ENCODE assay signal across 1 cellular context in the genomic region with DNA sequence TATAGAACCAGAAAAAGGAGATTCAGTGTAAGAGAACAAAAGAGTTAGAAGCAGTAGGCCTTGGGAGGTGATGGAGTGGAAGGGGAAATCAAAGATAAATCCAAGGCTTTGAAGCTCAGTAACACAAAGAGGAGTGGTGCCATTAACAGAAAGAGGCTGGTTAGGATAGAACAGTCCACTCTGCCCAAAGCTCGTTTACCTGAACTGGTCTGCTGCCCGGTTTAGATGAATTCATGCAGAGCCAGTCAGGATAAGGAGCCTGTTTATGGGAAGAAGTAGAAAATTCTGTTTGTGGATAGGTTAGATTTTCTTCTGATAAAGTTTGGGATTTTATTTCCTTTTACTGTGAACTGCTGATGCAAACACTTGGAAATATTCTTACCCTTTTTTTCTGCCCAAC.
TF ChIP-seq lines count a peak whose summit lies in the region.

No MANE protein-coding gene starts in this region.

TF ChIP-seq in HCT116, 20 proteins besides CTCF, POLR2A, EP300 and RAD21 (continued from another document):
- TF ChIP-seq, protein P1, sequence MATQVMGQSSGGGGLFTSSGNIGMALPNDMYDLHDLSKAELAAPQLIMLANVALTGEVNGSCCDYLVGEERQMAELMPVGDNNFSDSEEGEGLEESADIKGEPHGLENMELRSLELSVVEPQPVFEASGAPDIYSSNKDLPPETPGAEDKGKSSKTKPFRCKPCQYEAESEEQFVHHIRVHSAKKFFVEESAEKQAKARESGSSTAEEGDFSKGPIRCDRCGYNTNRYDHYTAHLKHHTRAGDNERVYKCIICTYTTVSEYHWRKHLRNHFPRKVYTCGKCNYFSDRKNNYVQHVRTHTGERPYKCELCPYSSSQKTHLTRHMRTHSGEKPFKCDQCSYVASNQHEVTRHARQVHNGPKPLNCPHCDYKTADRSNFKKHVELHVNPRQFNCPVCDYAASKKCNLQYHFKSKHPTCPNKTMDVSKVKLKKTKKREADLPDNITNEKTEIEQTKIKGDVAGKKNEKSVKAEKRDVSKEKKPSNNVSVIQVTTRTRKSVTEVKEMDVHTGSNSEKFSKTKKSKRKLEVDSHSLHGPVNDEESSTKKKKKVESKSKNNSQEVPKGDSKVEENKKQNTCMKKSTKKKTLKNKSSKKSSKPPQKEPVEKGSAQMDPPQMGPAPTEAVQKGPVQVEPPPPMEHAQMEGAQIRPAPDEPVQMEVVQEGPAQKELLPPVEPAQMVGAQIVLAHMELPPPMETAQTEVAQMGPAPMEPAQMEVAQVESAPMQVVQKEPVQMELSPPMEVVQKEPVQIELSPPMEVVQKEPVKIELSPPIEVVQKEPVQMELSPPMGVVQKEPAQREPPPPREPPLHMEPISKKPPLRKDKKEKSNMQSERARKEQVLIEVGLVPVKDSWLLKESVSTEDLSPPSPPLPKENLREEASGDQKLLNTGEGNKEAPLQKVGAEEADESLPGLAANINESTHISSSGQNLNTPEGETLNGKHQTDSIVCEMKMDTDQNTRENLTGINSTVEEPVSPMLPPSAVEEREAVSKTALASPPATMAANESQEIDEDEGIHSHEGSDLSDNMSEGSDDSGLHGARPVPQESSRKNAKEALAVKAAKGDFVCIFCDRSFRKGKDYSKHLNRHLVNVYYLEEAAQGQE (IDR thresholded peaks at IDR 0.05; ENCODE audit: low read depth): no peak
- TF ChIP-seq CBX3 (IDR thresholded peaks at IDR 0.05; ENCODE audit: low read depth): no peak
- no peak for TF ChIP-seq ZBTB33 (IDR thresholded peaks at IDR 0.05; ENCODE audit: extremely low read depth, insufficient replicate concordance, low read length)
